15 cellular contexts compared by ENCODE assay signal in genomic region chr14:36254020-36254614, GRCh38.
DNase-seq lines count a peak whose midpoint lies in the region; ATAC-seq, FAIRE-seq and TF ChIP-seq lines count a peak whose summit lies in the region.
"Had no signal": no experiment of that assay in that cellular context is flagged by ENCODE, and none has a peak within 500 bp of the region (broad histone marks: within the 10 kb centered on the region; RNA-seq: fewer than 3 reads in every experiment).

No MANE protein-coding gene starts in this region.

- no peak overlapping the region for H3K4me3 ChIP-seq in A549
- no peak overlapping the region for H3K4me3 ChIP-seq in brain microvascular endothelial cell (ENCODE audit: low read depth, low read length)
- H3K4me3 ChIP-seq in kidney (ENCODE audit: low read length in 2 of 2): no peak overlapping the region
- H3K4me3 ChIP-seq in HAP-1: no peak overlapping the region
- H3K4me3 ChIP-seq: pancreas, stomach had no signal

- H3K9me3 ChIP-seq in A549 (no peaks in the 10 kb centered on the region), kidney (ENCODE audit: control insufficient read depth in 1 of 2, low read length in 2 of 2) (no peaks in the 10 kb centered on the region), HAP-1 (no peaks in the 10 kb centered on the region)
- H3K9me3 ChIP-seq: pancreas, stomach had no signal

- H3K36me3 ChIP-seq in brain microvascular endothelial cell (replicated peaks): no peaks in the 10 kb centered on the region
- no peaks in the 10 kb centered on the region for H3K36me3 ChIP-seq in kidney (ENCODE audit: control insufficient read depth in 1 of 2, insufficient read depth in 2 of 2, low read length in 2 of 2)
- no peaks in the 10 kb centered on the region for H3K36me3 ChIP-seq in HAP-1 (replicated peaks)
- H3K36me3 ChIP-seq: pancreas, stomach had no signal

- 65% methylated on average over 8 of the region's 8 CpGs for WGBS in A549 (ENCODE audit: missing lambda C conversion rate)

- no peak for TF ChIP-seq RAD21 in A549 (conservative IDR thresholded peaks at IDR 0.05 in 1 of 2, IDR thresholded peaks at IDR 0.05 in 1 of 2)

- TF ChIP-seq CTCF in A549 (IDR thresholded peaks at IDR 0.05): no peak
- TF ChIP-seq CTCF in brain microvascular endothelial cell (IDR thresholded peaks at IDR 0.05; ENCODE audit: low read depth, low read length, missing control alignments): no peak
- peak; percentile 24 for TF ChIP-seq CTCF in kidney (IDR thresholded peaks at IDR 0.05; ENCODE audit: borderline replicate concordance, extremely low read depth, insufficient read depth)

- no peak for DNase-seq in A549 (ENCODE audit: low read depth in 1 of 2, low spot score in 1 of 2)
- peak; percentile 31 for DNase-seq in HK-2 (ENCODE audit: unreplicated experiment)
- peak; percentile 5 for DNase-seq in brain microvascular endothelial cell
- DNase-seq in kidney: no peak
- no peak for DNase-seq in HAP-1 (ENCODE audit: low spot score in 2 of 2)
- no peak for DNase-seq in NOMO-1 treated with dmso at 0.1 percent for 144 hours (lab: John Stamatoyannopoulos, UW; ENCODE audit: unreplicated experiment)
- DNase-seq in cortex of kidney (lab: John Stamatoyannopoulos, UW): no peak
- DNase-seq: aorta, GDM1, NCI-H146, pancreas, stomach, T1000 had no signal

- FAIRE-seq in A549 (lab: Jason Lieb, UNC) (no peak), kidney (lab: Jason Lieb, UNC) (no peak)
- FAIRE-seq: HTR-8/SVneo, pancreas had no signal

- H3K9ac ChIP-seq in kidney (ENCODE audit: low read length in 2 of 2): no peak overlapping the region

- H3K27ac ChIP-seq in A549 (no peak overlapping the region), brain microvascular endothelial cell (no peak overlapping the region), kidney (ENCODE audit: low read depth in 2 of 2, low read length in 2 of 2) (no peak overlapping the region)
- H3K27ac ChIP-seq: pancreas had no signal

- TF ChIP-seq POLR2A in A549 (IDR thresholded peaks at IDR 0.05; ENCODE audit: low read length): no peak

- intact Hi-C loops in kidney (cut with DNase I): no loop called here

- H3K4me2 ChIP-seq in A549: no peak overlapping the region

- ATAC-seq in A549 (peak; percentile 34 to 60; a peak in 3 of 6 replicates), HG03159 (IDR thresholded peaks at IDR 0.05; ENCODE audit: unreplicated experiment) (no peak)
- ATAC-seq: pancreas had no signal

- TF ChIP-seq EP300 in A549 (IDR thresholded peaks at IDR 0.05): no peak

- CTCF ChIA-PET in A549 (lab: Yijun Ruan, JAX): interaction anchor here (1.2 to 1.8 kb wide), 3 partner anchors 11 to 185 kb away, joined by 3 to 4 read pairs (median 3); no protein-coding TSS in a partner anchor

- H3K4me1 ChIP-seq in A549 (no peaks in the 10 kb centered on the region), kidney (ENCODE audit: control insufficient read depth in 1 of 2, insufficient read depth in 1 of 2, low read depth in 1 of 2, low read length in 2 of 2) (no peaks in the 10 kb centered on the region), HAP-1 (peaks cover 15% of the 10 kb centered on the region)
- H3K4me1 ChIP-seq: pancreas had no signal

- in situ Hi-C loops in brain microvascular endothelial cell (cut with HindIII; ENCODE audit: low pct_ligation_motif_present, low sequenced_read_pairs): no loop called here
- in situ Hi-C loops in HAP-1 (cut with MboI; ENCODE audit: low sequenced_read_pairs): no loop called here

- POLR2A ChIA-PET in A549 (lab: Yijun Ruan, JAX): no interaction called here

- H3K27me3 ChIP-seq in brain microvascular endothelial cell (replicated peaks) (no peaks in the 10 kb centered on the region), HAP-1 (ENCODE audit: low read depth) (no peaks in the 10 kb centered on the region)
- H3K27me3 ChIP-seq: pancreas, stomach had no signal

TF ChIP-seq in A549, 52 proteins besides CTCF, POLR2A, EP300 and RAD21:
- TF ChIP-seq GATA3 (IDR thresholded peaks at IDR 0.05; ENCODE audit: borderline replicate concordance) (no peak), CHD2 (IDR thresholded peaks at IDR 0.05; ENCODE audit: low read length, partially characterized antibody) (no peak)

Comparison
In these comparisons a context has a peak if more than half of its experiments do, and no peak if none do; other contexts are left out.
1. DNase-seq: peak in HK-2 (single experiment) and brain microvascular endothelial cell (single experiment); none in A549 (0 of 2), kidney (single experiment), HAP-1 (0 of 2), NOMO-1 treated with dmso at 0.1 percent for 144 hours (single experiment) and cortex of kidney (single experiment).